In the genomic region with DNA sequence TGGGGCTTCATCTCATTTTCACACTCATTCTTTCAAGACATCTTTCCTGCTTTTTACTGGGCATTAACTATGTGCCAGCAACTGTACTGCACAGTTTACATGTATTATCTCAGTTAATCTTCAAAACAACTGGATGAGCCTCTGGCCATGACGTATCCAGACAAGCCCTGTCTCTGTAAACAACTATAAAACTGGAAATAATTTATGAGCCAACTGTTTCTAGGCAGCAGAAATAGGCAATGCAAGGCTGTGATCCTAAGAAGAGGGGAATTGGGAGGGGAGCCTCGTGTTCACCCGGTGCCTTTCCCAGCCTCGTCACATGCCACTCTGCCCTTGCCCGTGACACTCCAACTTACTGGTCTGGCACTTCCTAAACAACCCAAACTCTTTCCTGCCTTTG, we compare ENCODE assay signal across 24 cellular contexts.
A peak's percentile ranks its signal among the peaks of the same experiment; 100 is the strongest.
DNase-seq lines count a peak whose midpoint lies in the region; ATAC-seq and TF ChIP-seq lines count a peak whose summit lies in the region.
"Had no signal": no experiment of that assay in that cellular context is flagged by ENCODE, and none has a peak within 500 bp of the region (broad histone marks: within the 10 kb centered on the region; RNA-seq: fewer than 3 reads in every experiment).

No MANE protein-coding gene starts in this region.

- H3K4me3 ChIP-seq in AG10803 (ENCODE audit: low read length) (no peak overlapping the region), MG63 (no peak overlapping the region), fibroblast of villous mesenchyme (ENCODE audit: low read depth, low read length) (no peak overlapping the region)
- H3K4me3 ChIP-seq: body of pancreas, colonic mucosa, lung, SJSA1, tibial artery had no signal

- no peaks in the 10 kb centered on the region for H3K9me3 ChIP-seq in MG63
- H3K9me3 ChIP-seq: body of pancreas, colonic mucosa, SJSA1, tibial artery had no signal

- peak; percentile 40 for ATAC-seq in sciatic nerve
- ATAC-seq: activated T-cell treated with anti-CD3 and anti-CD28 coated beads, Interleukin-2, amount 50 U/mL, for 72 hours; body of pancreas; natural killer cell treated with Interleukin-12 subunit alpha and Interleukin-12 subunit beta and Interleukin-15 and Interleukin-18, amount 100 ng/mL, for 72 hours had no signal

- no peaks in the 10 kb centered on the region for H3K36me3 ChIP-seq in MG63
- H3K36me3 ChIP-seq: colonic mucosa, SJSA1, tibial artery had no signal

- H3K27me3 ChIP-seq in MG63 = no peaks in the 10 kb centered on the region
- H3K27me3 ChIP-seq: body of pancreas, colonic mucosa, SJSA1, tibial artery had no signal

- TF ChIP-seq CTCF in AG10803 (conservative IDR thresholded peaks at IDR 0.05; ENCODE audit: low read length) (no peak), fibroblast of villous mesenchyme (IDR thresholded peaks at IDR 0.05; ENCODE audit: insufficient read depth, low read depth, low read length) (no peak)

- intact Hi-C loops in sciatic nerve (cut with DNase I) = no loop called here

- DNase-seq in AG10803 (ENCODE audit: low read depth) (peak; percentile 17), MG63 (peak; percentile 56), fibroblast of villous mesenchyme (ENCODE audit: low read depth) (peak; percentile 98), sciatic nerve (ENCODE audit: low spot score) (no peak), SW480 (ENCODE audit: low spot score) (no peak), NCI-H1092 treated with DMSO at 0.1 percent for 48 hours (lab: John Stamatoyannopoulos, UW) (no peak), GOT3 (lab: John Stamatoyannopoulos, UW) (no peak), NCI-H1105 (lab: John Stamatoyannopoulos, UW) (no peak)
- DNase-seq: activated B cell treated with CpG ODN at 0.5 μM for 24 hours; activated T-cell treated with anti-CD3 and anti-CD28 coated beads, Interleukin-2, amount 50 U/mL, for 72 hours; body of pancreas; CD4-positive, alpha-beta T cell; colonic mucosa; DMS79; glutamatergic neuron; NCI-H1417 treated with DMSO at 0.1 percent for 48 hours; NCI-H2171 treated with DMSO at 0.1 percent for 48 hours; NCI-H748 treated with DMSO at 0.1 percent for 48 hours; OCI-M1; stimulated activated CD4-positive, alpha-beta T cell treated with anti-CD3 and anti-CD28 coated beads, Interleukin-12 subunit alpha, Interleukin-12 subunit beta, amount 100 ng/mL, for 4 hours; tibial artery had no signal

Comparison
In these comparisons a context has a peak if more than half of its experiments do, and no peak if none do; other contexts are left out.
1. DNase-seq: peak in AG10803 (single experiment), MG63 (single experiment) and fibroblast of villous mesenchyme (single experiment); none in sciatic nerve (single experiment), SW480 (single experiment), NCI-H1092 treated with DMSO at 0.1 percent for 48 hours (single experiment), GOT3 (single experiment) and NCI-H1105 (single experiment).